16 cellular contexts compared by ENCODE assay signal in genomic region chr2:190765386-190766173, GRCh38.
DNase-seq lines count a peak whose midpoint lies in the region; ATAC-seq and TF ChIP-seq lines count a peak whose summit lies in the region.
"Had no signal": no experiment of that assay in that cellular context is flagged by ENCODE, and none has a peak within 500 bp of the region (broad histone marks: within the 10 kb centered on the region; RNA-seq: fewer than 3 reads in every experiment).

No MANE protein-coding gene starts in this region.

- no peak for TF ChIP-seq CTCF in MCF 10A (IDR thresholded peaks at IDR 0.05; ENCODE audit: unreplicated experiment)
- TF ChIP-seq CTCF in breast epithelium (IDR thresholded peaks at IDR 0.05): no peak
- TF ChIP-seq CTCF in fibroblast of villous mesenchyme (IDR thresholded peaks at IDR 0.05; ENCODE audit: insufficient read depth, low read depth, low read length): no peak

- H3K27ac Mint-ChIP-seq in MCF 10A (ENCODE audit: low read depth, unreplicated experiment): no peak overlapping the region
- H3K27ac Mint-ChIP-seq in CD4-positive, alpha-beta memory T cell: no peak overlapping the region
- H3K27ac Mint-ChIP-seq: activated B cell treated with CpG ODN at 0.5 μM for 24 hours, CD14-positive monocyte had no signal

- H3K4me1 Mint-ChIP-seq in MCF 10A (ENCODE audit: insufficient read depth, unreplicated experiment): peaks cover 6% of the 10 kb centered on the region
- peaks cover 0 to 3% (median 2%) of the 10 kb centered on the region in 4 donors for H3K4me1 Mint-ChIP-seq in CD4-positive, alpha-beta memory T cell
- H3K4me1 Mint-ChIP-seq: activated B cell treated with CpG ODN at 0.5 μM for 24 hours had no signal

- H3K4me3 Mint-ChIP-seq in MCF 10A (ENCODE audit: unreplicated experiment): no peak overlapping the region
- no peak overlapping the region for H3K4me3 Mint-ChIP-seq in CD4-positive, alpha-beta memory T cell
- H3K4me3 Mint-ChIP-seq: activated B cell treated with CpG ODN at 0.5 μM for 24 hours, CD14-positive monocyte had no signal

- no peak overlapping the region for H3K27ac ChIP-seq in breast epithelium
- no peak overlapping the region for H3K27ac ChIP-seq in SJCRH30
- H3K27ac ChIP-seq in CD4-positive, alpha-beta memory T cell (ENCODE audit: low read depth, low read length): no peak overlapping the region
- H3K27ac ChIP-seq: upper lobe of right lung had no signal

- no peaks in the 10 kb centered on the region for H3K36me3 ChIP-seq in breast epithelium
- H3K36me3 ChIP-seq in SJCRH30: no peaks in the 10 kb centered on the region
- no peaks in the 10 kb centered on the region for H3K36me3 ChIP-seq in CD4-positive, alpha-beta memory T cell (ENCODE audit: insufficient read depth, low read length)
- H3K36me3 ChIP-seq: upper lobe of right lung had no signal

- no TSS peak for BruUV-seq in MCF 10A (replicated peaks; lab: Mats Ljungman, UMichigan)

- no peaks in the 10 kb centered on the region for H3K27me3 Mint-ChIP-seq in MCF 10A (ENCODE audit: insufficient read depth, unreplicated experiment)
- no peaks in the 10 kb centered on the region for H3K27me3 Mint-ChIP-seq in CD4-positive, alpha-beta memory T cell
- H3K27me3 Mint-ChIP-seq: activated B cell treated with CpG ODN at 0.5 μM for 24 hours had no signal

- H3K9me3 ChIP-seq in breast epithelium (no peaks in the 10 kb centered on the region), SJCRH30 (replicated peaks) (no peaks in the 10 kb centered on the region)
- no peaks in the 10 kb centered on the region for H3K9me3 ChIP-seq in CD4-positive, alpha-beta memory T cell (ENCODE audit: control insufficient read depth in 1 of 2, low read length in 2 of 2)
- H3K9me3 ChIP-seq: upper lobe of right lung had no signal

- H3K27me3 ChIP-seq in breast epithelium (no peaks in the 10 kb centered on the region), SJCRH30 (no peaks in the 10 kb centered on the region; the same call in 1 of the 2 replicates)
- no peaks in the 10 kb centered on the region for H3K27me3 ChIP-seq in CD4-positive, alpha-beta memory T cell (ENCODE audit: insufficient read depth, low read length)
- H3K27me3 ChIP-seq: upper lobe of right lung had no signal

- H3K4me1 ChIP-seq in breast epithelium (no peaks in the 10 kb centered on the region), SJCRH30 (peaks cover 2% of the 10 kb centered on the region; the same call in 1 of the 2 replicates)
- H3K4me1 ChIP-seq in CD4-positive, alpha-beta memory T cell (ENCODE audit: insufficient read depth, low read length): no peaks in the 10 kb centered on the region
- H3K4me1 ChIP-seq: upper lobe of right lung had no signal

- POLR2A ChIA-PET in MCF 10A (lab: Yijun Ruan, JAX): interaction anchor here (0.8 kb wide), 2 partner anchors 195 to 235 kb away, joined by 3 read pairs; no protein-coding TSS in a partner anchor
- POLR2A ChIA-PET in CD4-positive, alpha-beta memory T cell (lab: Charles Lee; ENCODE audit: partially characterized antibody): no interaction called here

- no peak for TF ChIP-seq POLR2A in breast epithelium (IDR thresholded peaks at IDR 0.05)

- no peaks in the 10 kb centered on the region for H3K9me3 Mint-ChIP-seq in MCF 10A (ENCODE audit: unreplicated experiment)
- H3K9me3 Mint-ChIP-seq in CD4-positive, alpha-beta memory T cell: no peaks in the 10 kb centered on the region
- H3K9me3 Mint-ChIP-seq: activated B cell treated with CpG ODN at 0.5 μM for 24 hours had no signal

- intact Hi-C loops in MCF 10A (cut with micrococcal nuclease): no loop called here
- intact Hi-C loops in breast epithelium (cut with DNase I; ENCODE audit: low total_unique reads): no loop called here
- intact Hi-C loops in CD4-positive, alpha-beta memory T cell (cut with micrococcal nuclease): no loop called here

- peak; percentile 39 for DNase-seq in MCF 10A (ENCODE audit: unreplicated experiment)
- no peak for DNase-seq in breast epithelium (ENCODE audit: low spot score in 2 of 2)
- DNase-seq in SJCRH30: peak; percentile 34 to 51
- DNase-seq in fibroblast of villous mesenchyme (ENCODE audit: low read depth): peak; percentile 34
- no peak for DNase-seq in stimulated activated naive CD8-positive, alpha-beta T cell treated with anti-CD3 and anti-CD28 coated beads, Interleukin-15, Interleukin-2, amounts not matched to agents 100 U/mL and 50 U/mL, for 24 hours
- DNase-seq in CD4-positive, alpha-beta memory T cell: no peak
- DNase-seq in SHP77 treated with DMSO at 0.1 percent for 48 hours (lab: John Stamatoyannopoulos, UW): no peak
- DNase-seq: activated B cell treated with CpG ODN at 0.5 μM for 24 hours; activated naive CD4-positive, alpha-beta T cell treated with anti-CD3 and anti-CD28 coated beads, Interleukin-2, amount 50 U/mL, for 16 hours; effector CD4-positive, alpha-beta T cell; left colon; NCI-H2081 treated with DMSO at 0.1 percent for 48 hours; posterior cingulate gyrus; upper lobe of right lung had no signal

- no peak overlapping the region for H3K4me3 ChIP-seq in breast epithelium
- H3K4me3 ChIP-seq in SJCRH30: no peak overlapping the region
- H3K4me3 ChIP-seq in fibroblast of villous mesenchyme (ENCODE audit: low read depth, low read length): no peak overlapping the region
- H3K4me3 ChIP-seq in CD4-positive, alpha-beta memory T cell (ENCODE audit: low read length in 2 of 2): no peak overlapping the region
- H3K4me3 ChIP-seq: upper lobe of right lung had no signal

- H3K36me3 Mint-ChIP-seq in MCF 10A (ENCODE audit: insufficient read depth, unreplicated experiment): no peaks in the 10 kb centered on the region
- H3K36me3 Mint-ChIP-seq in CD4-positive, alpha-beta memory T cell: no peaks in the 10 kb centered on the region
- H3K36me3 Mint-ChIP-seq: CD14-positive monocyte had no signal

- ATAC-seq in stimulated activated naive CD8-positive, alpha-beta T cell treated with anti-CD3 and anti-CD28 coated beads, Interleukin-15, Interleukin-2, amounts not matched to agents 100 U/mL and 50 U/mL, for 24 hours: peak; percentile 77
- no peak for ATAC-seq in GM21390 (IDR thresholded peaks at IDR 0.05; ENCODE audit: unreplicated experiment)
- ATAC-seq: left colon, upper lobe of right lung had no signal

- CTCF ChIA-PET in MCF 10A (lab: Yijun Ruan, JAX): interaction anchor here (1.8 kb wide), 1 partner anchor 15 kb away, joined by 6 read pairs; no protein-coding TSS in a partner anchor
- CTCF ChIA-PET in CD4-positive, alpha-beta memory T cell (lab: Charles Lee; ENCODE audit: partially characterized antibody): no interaction called here

Comparison
In these comparisons a context has a peak if more than half of its experiments do, and no peak if none do; other contexts are left out.
1. DNase-seq: peak in MCF 10A (single experiment), SJCRH30 (2 of 2) and fibroblast of villous mesenchyme (single experiment); none in breast epithelium (0 of 2), stimulated activated naive CD8-positive, alpha-beta T cell treated with anti-CD3 and anti-CD28 coated beads, Interleukin-15, Interleukin-2, amounts not matched to agents 100 U/mL and 50 U/mL, for 24 hours (single experiment), CD4-positive, alpha-beta memory T cell (0 of 5) and SHP77 treated with DMSO at 0.1 percent for 48 hours (single experiment).